ENCODE assay signal across 8 cellular contexts in genomic region chr17:75878174-75878998, GRCh38. TPM values are rescaled to one million over a fixed set of nuclear protein-coding genes. Genes with fewer than 3 reads are reported as not detected.
DNase-seq lines count a peak whose midpoint lies in the region; ATAC-seq, FAIRE-seq and TF ChIP-seq lines count a peak whose summit lies in the region.

TSS of gene TRIM47 (minus strand) at chr17:75878581. CDS start at chr17:75878548, 33 bp downstream.

- 8% methylated on average over 41 of the region's 87 CpGs for WGBS in GM12878 (ENCODE audit: insufficient coverage, insufficient replicate concordance, low lambda C conversion rate, missing lambda C conversion rate)
- no CpG with 5 or more reads among the region's 87 CpGs for WGBS in iPS DF 6.9 (ENCODE audit: insufficient coverage, insufficient read length)

- SMC1A ChIA-PET in GM12878 (lab: Charles Lee; ENCODE audit: uncharacterized antibody, unreplicated experiment), result interaction anchor here (0.8 to 1.9 kb wide), 6 partner anchors 13 to 125 kb away, joined by 3 to 5 read pairs (median 3); partner anchors contain the start of genes TRIM65 and WBP2

- POLR2A ChIA-PET in GM12878 (lab: Charles Lee), result interaction anchor here (0.7 to 3.7 kb wide), 6 partner anchors 14 to 224 kb away, joined by 3 to 27 read pairs (median 4); partner anchors contain the start of gene TRIM65

- TF ChIP-seq EP300 in GM12878 (IDR thresholded peaks at IDR 0.05; ENCODE audit: borderline replicate concordance in 1 of 2, control insufficient read depth in 1 of 2, low read depth in 2 of 2, low read length in 2 of 2), result no peak

- H3K27me3 ChIP-seq in GM12878 (replicated peaks in 1 of 2; ENCODE audit: control insufficient read depth in 2 of 2, insufficient read depth in 2 of 2, low read length in 1 of 2) (peaks cover 2% of the 10 kb centered on the region in 2 experiments), iPS DF 6.9 (ENCODE audit: control insufficient read depth, insufficient read depth, low read length) (peaks cover 2% of the 10 kb centered on the region; the same call in 1 of the 2 replicates)

- no peak for TF ChIP-seq POLR2A in GM12878 (IDR thresholded peaks at IDR 0.05; ENCODE audit: low read depth, low read length)

- intact Hi-C loops in GM12878 (cut with micrococcal nuclease; ENCODE audit: unreplicated experiment), result loop anchor here (2.0 kb wide), 1 partner anchor 18 kb away; the partner anchor contains the start of gene TRIM65

- no peaks in the 10 kb centered on the region for H4K20me1 ChIP-seq in GM12878 (ENCODE audit: control insufficient read depth, insufficient read depth)

- RAD21 ChIA-PET in GM12878 (lab: Charles Lee; ENCODE audit: unreplicated experiment), result interaction anchor here (1.1 to 2.4 kb wide), 4 partner anchors 23 to 125 kb away, joined by 3 to 11 read pairs (median 4); partner anchors contain the start of gene WBP2

- CTCF ChIA-PET in GM12878 (lab: Yijun Ruan, JAX), result interaction anchor here (0.6 to 7.9 kb wide), 9 partner anchors 17 to 125 kb away, joined by 3 to 81 read pairs (median 8); partner anchors contain the start of genes GALK1, TRIM65 and WBP2

- H3K4me3 ChIP-seq in GM12865 (ENCODE audit: low read depth, low read length) (peak within 1 kb of the TSS; percentile 25), GM12878 (peak within 1 kb of the TSS; percentile 29; the same call in 1 of the 2 replicates), iPS DF 6.9 (ENCODE audit: low read length) (peak within 1 kb of the TSS; percentile 43; the same call in 1 of the 2 replicates)

- no peak for FAIRE-seq in GM12878 (lab: Jason Lieb, UNC)

- in situ Hi-C loops in GM12878 (cut with MboI), result no loop called here

- DNase-seq in GM12865 (ENCODE audit: low read depth), result no peak
- peak; percentile 88 for DNase-seq in NCI-H2196 (lab: John Stamatoyannopoulos, UW; ENCODE audit: unreplicated experiment)
- no peak for DNase-seq in GM12878 (ENCODE audit: low read depth, low spot score)
- no peak for DNase-seq in iPS DF 6.9 (ENCODE audit: low read depth, low spot score)
- DNase-seq in renal cortical epithelial cell (ENCODE audit: low read depth), result peak; percentile 33
- no peak for DNase-seq in cerebellar cortex (ENCODE audit: low spot score)

- H2AFZ ChIP-seq in GM12878 (ENCODE audit: control insufficient read depth, low read depth, low read length), result peak within 1 kb of the TSS; percentile 59

- BruUV-seq in GM12878 (replicated peaks; lab: Mats Ljungman, UMichigan), result no TSS peak

- peak; percentile 15 for ATAC-seq in GM12878
- no peak for ATAC-seq in GM21447 (IDR thresholded peaks at IDR 0.05; ENCODE audit: unreplicated experiment)

- no peaks in the 10 kb centered on the region for H3K9me3 ChIP-seq in GM12878 (replicated peaks; ENCODE audit: control insufficient read depth, insufficient read depth, low read length)
- no peaks in the 10 kb centered on the region for H3K9me3 ChIP-seq in iPS DF 6.9 (ENCODE audit: control insufficient read depth, insufficient read depth, low read length)

- no peaks in the 10 kb centered on the region for H3K79me2 ChIP-seq in GM12878 (ENCODE audit: control insufficient read depth, insufficient read depth, low read length)

- H3K27ac ChIP-seq in 22Rv1 (peak within 1 kb of the TSS; percentile 96), GM12878 (ENCODE audit: control insufficient read depth, insufficient read depth) (no peak within 1 kb of the TSS), iPS DF 6.9 (ENCODE audit: low read length) (no peak within 1 kb of the TSS)

- TF ChIP-seq CTCF in 22Rv1 (IDR thresholded peaks at IDR 0.05) (peak; percentile 32), GM12865 (IDR thresholded peaks at IDR 0.05; ENCODE audit: insufficient read depth, low read depth, low read length, missing control alignments) (no peak), GM12878 (IDR thresholded peaks at IDR 0.05 in 2 of 3, conservative IDR thresholded peaks at IDR 0.05 in 1 of 3; ENCODE audit: control insufficient read depth in 2 of 3, extremely low read depth in 1 of 3, insufficient read depth in 1 of 3, low read depth in 3 of 3, low read length in 3 of 3) (no peak)

- H3K4me1 ChIP-seq in GM12878 (ENCODE audit: control insufficient read depth, insufficient read depth, low read length) (peaks cover 25% of the 10 kb centered on the region), iPS DF 6.9 (ENCODE audit: control insufficient read depth, insufficient read depth, low read length) (0 out of 2 replicates have a peak, but pooled peaks cover 6% of the 10 kb centered on the region)

- H3K36me3 ChIP-seq in GM12878 (ENCODE audit: control insufficient read depth in 2 of 2, insufficient read depth in 2 of 2, low read length in 1 of 2) (no peaks in the 10 kb centered on the region), iPS DF 6.9 (ENCODE audit: control insufficient read depth, insufficient read depth, low read length) (no peaks in the 10 kb centered on the region)

- H3K4me2 ChIP-seq in GM12878 (ENCODE audit: control insufficient read depth, insufficient read depth), result peak within 1 kb of the TSS; percentile 92

- TF ChIP-seq RAD21 in GM12878 (IDR thresholded peaks at IDR 0.05; ENCODE audit: insufficient read depth, low read depth, low read length), result no peak

- peak within 1 kb of the TSS; percentile 24; the same call in 1 of the 2 replicates for H3K9ac ChIP-seq in GM12878 (ENCODE audit: control insufficient read depth, insufficient read depth, low read length)

TF ChIP-seq in GM12878, 131 proteins besides CTCF, POLR2A, EP300 and RAD21 (continues in another document):
- no peak for TF ChIP-seq E2F8 (IDR thresholded peaks at IDR 0.05; ENCODE audit: low read depth, partially characterized antibody)
- TF ChIP-seq EGR1 (IDR thresholded peaks at IDR 0.05; ENCODE audit: borderline replicate concordance in 1 of 2, low read depth in 2 of 2, low read length in 2 of 2), result no peak
- TF ChIP-seq BCL3 (IDR thresholded peaks at IDR 0.05; ENCODE audit: borderline replicate concordance, insufficient read depth, low read depth, low read length, poor library complexity, severe bottlenecking), result no peak
- no peak for TF ChIP-seq RCOR1 (conservative IDR thresholded peaks at IDR 0.05; ENCODE audit: low read depth, low read length)
- TF ChIP-seq POLR2AphosphoS5 (IDR thresholded peaks at IDR 0.05; ENCODE audit: low read length), result no peak
- TF ChIP-seq ATF3 (IDR thresholded peaks at IDR 0.05; ENCODE audit: borderline replicate concordance, extremely low read depth, low read depth, low read length), result no peak
- TF ChIP-seq PML (IDR thresholded peaks at IDR 0.05; ENCODE audit: low read length), result no peak
- 0 out of 4 replicates have a peak, but pooled peaks of 1 of the 2 experiments have one; percentile 8 for TF ChIP-seq SRF (IDR thresholded peaks at IDR 0.05; ENCODE audit: low read depth in 2 of 2, low read length in 2 of 2)
- TF ChIP-seq TBL1XR1 (IDR thresholded peaks at IDR 0.05; ENCODE audit: low read depth, low read length), result no peak

RNA-seq across cellular contexts. Expression of gene TRIM47, which starts in this region (rescaled TPM):
- 4.6 and 7.4 TPM in 2 replicates for total RNA-seq in GM12878 (2013; cell fraction: nucleolus; rRNA removed)
- total RNA-seq in GM12878 (2014; rRNA removed) (9.6 and 9.8 TPM in 2 replicates), GM12878 (2014; rRNA removed; fragmentation: Illumina TruSeq; extraction: Trizol) (3.7 and 4.3 TPM in 2 replicates), GM12878 (2021) (8.6 and 9.8 TPM in 2 replicates), renal cortical epithelial cell (36.9 and 39.9 TPM in 2 replicates)
- 0.16 TPM for polyA plus RNA-seq in GM12878 (2011; ENCODE audit: low read depth)
- polyA plus RNA-seq in GM12878 (2011; rRNA removed) (0.12 and 0.35 TPM in 2 replicates), GM12878 (2014; fragmentation: Illumina TruSeq; extraction: Trizol) (0.84 and 4.6 TPM in 2 replicates), GM12878 (2014; fragmentation: Nextera tagmentation; extraction: Ambion mirVana) (1 to 10 TPM in 1 of 2 experiments, under 1 TPM in 1; 0.79 to 1.8 TPM), GM12878 (2014; rRNA removed) (8.4 and 11.3 TPM in 2 replicates), GM12878 (2016; fragmentation: Nextera tagmentation; extraction: Ambion mirVana) (1 to 10 TPM; 6.1 to 9.7 TPM)
- 0.64 and 0.93 TPM in 2 replicates for polyA plus RNA-seq in GM12878 (2011; cell fraction: cytosol; rRNA removed)
- 0.48 and 1.5 TPM in 2 replicates for polyA plus RNA-seq in GM12878 (2011; cell fraction: nucleus; rRNA removed)
- polyA plus RNA-seq in GM12878 (2012), result 0.67 and 0.97 TPM in 2 replicates
- polyA minus RNA-seq in GM12878 (2011; rRNA and poly(A)+ RNA removed), result not detected in 2 replicates
- 0.73 TPM in 1 of 2 replicates, not detected in the other for polyA minus RNA-seq in GM12878 (2011; cell fraction: cytosol; rRNA and poly(A)+ RNA removed)
- polyA minus RNA-seq in GM12878 (2011; cell fraction: nucleus; rRNA and poly(A)+ RNA removed), result 0.96 and 0.97 TPM in 2 replicates

Comparison
In these comparisons a context has a peak if more than half of its experiments do, and no peak if none do; other contexts are left out.
1. DNase-seq: peak in NCI-H2196 (single experiment) and renal cortical epithelial cell (single experiment); none in GM12865 (single experiment), GM12878 (single experiment), iPS DF 6.9 (single experiment) and cerebellar cortex (single experiment).
2. Peak in every context shown above with its lines, with median percentiles within 50 percentile points of each other: H3K4me3 ChIP-seq.